8 cellular contexts compared by ENCODE assay signal in the genomic region with DNA sequence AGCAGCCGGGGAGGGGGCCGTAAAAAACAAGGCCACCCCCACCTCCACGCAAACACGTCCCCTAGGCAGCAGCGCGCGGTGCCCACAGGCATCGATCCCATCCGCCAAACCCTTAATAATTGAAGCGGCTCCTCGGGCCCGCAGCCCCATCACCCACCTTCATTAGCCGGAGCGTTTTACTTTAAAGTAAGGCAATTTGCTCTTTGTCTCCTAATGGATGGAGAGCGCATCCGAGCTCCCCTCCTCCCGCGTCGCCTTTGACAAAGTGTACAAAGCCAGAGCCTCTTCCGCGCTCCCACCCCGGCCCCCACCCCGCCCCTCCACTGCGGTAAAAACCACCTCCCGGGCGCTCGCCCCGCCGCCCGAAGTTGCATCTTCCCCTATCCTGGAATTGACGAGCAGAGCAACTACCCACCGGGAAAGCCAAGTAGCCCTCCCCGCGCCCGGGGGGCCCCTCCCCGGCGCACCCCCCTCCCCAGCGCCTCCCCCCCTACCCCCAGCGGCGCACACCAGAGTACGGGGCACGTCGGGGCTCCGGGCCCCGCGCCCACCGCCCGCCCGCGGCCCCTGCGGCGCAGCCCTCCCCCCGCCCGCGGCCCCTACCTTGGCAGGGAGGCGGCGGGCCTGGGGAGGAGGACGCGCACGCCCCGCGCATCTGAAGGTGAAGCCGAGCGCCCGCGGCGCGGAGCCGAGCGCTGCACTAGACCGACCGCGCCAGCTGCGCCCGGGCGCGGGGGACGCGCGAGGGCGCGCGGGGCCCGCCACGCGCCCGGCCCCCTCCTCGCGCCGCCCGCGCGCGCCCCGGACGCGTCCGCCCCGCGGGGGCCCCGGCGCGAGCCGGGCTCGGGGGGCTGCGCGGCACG. TPM values are rescaled to one million over a fixed set of nuclear protein-coding genes. Genes with fewer than 3 reads are reported as not detected.
DNase-seq lines count a peak whose midpoint lies in the region; FAIRE-seq and TF ChIP-seq lines count a peak whose summit lies in the region.

A gene with protein sequence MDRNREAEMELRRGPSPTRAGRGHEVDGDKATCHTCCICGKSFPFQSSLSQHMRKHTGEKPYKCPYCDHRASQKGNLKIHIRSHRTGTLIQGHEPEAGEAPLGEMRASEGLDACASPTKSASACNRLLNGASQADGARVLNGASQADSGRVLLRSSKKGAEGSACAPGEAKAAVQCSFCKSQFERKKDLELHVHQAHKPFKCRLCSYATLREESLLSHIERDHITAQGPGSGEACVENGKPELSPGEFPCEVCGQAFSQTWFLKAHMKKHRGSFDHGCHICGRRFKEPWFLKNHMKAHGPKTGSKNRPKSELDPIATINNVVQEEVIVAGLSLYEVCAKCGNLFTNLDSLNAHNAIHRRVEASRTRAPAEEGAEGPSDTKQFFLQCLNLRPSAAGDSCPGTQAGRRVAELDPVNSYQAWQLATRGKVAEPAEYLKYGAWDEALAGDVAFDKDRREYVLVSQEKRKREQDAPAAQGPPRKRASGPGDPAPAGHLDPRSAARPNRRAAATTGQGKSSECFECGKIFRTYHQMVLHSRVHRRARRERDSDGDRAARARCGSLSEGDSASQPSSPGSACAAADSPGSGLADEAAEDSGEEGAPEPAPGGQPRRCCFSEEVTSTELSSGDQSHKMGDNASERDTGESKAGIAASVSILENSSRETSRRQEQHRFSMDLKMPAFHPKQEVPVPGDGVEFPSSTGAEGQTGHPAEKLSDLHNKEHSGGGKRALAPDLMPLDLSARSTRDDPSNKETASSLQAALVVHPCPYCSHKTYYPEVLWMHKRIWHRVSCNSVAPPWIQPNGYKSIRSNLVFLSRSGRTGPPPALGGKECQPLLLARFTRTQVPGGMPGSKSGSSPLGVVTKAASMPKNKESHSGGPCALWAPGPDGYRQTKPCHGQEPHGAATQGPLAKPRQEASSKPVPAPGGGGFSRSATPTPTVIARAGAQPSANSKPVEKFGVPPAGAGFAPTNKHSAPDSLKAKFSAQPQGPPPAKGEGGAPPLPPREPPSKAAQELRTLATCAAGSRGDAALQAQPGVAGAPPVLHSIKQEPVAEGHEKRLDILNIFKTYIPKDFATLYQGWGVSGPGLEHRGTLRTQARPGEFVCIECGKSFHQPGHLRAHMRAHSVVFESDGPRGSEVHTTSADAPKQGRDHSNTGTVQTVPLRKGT (minus strand): TSS at position 702 of the 863 bp plus-strand sequence. CDS start 52,188 bp downstream, outside the sequence.

- 1% methylated on average over 36 to 108 of the region's 108 CpGs for WGBS in small intestine, 3 donors

- no peaks in the 10 kb centered on the region for H3K36me3 ChIP-seq in breast epithelium
- no peaks in the 10 kb centered on the region for H3K36me3 ChIP-seq in small intestine (ENCODE audit: control insufficient read depth in 2 of 2, insufficient read depth in 2 of 2, low read length in 2 of 2)

- intact Hi-C loops in breast epithelium (cut with DNase I; ENCODE audit: low total_unique reads) = no loop called here

- TF ChIP-seq POLR2A in breast epithelium (IDR thresholded peaks at IDR 0.05) = no peak

- no peaks in the 10 kb centered on the region for H3K9me3 ChIP-seq in breast epithelium
- H3K9me3 ChIP-seq in small intestine (ENCODE audit: control insufficient read depth, low read depth) = no peaks in the 10 kb centered on the region

- TF ChIP-seq CTCF in AG10803 (conservative IDR thresholded peaks at IDR 0.05; ENCODE audit: low read length) (no peak), GM20000 (IDR thresholded peaks at IDR 0.05; ENCODE audit: extremely low read depth, missing control alignments) (no peak), breast epithelium (IDR thresholded peaks at IDR 0.05) (no peak)

- H3K27ac ChIP-seq in breast epithelium (peak within 1 kb of the TSS; percentile 93 to 94), small intestine (ENCODE audit: low read depth in 1 of 2, low read length in 1 of 2) (peak within 1 kb of the TSS in 1 of 2 donors; percentile 90)

- H3K4me1 ChIP-seq in breast epithelium (no peaks in the 10 kb centered on the region), small intestine (ENCODE audit: control insufficient read depth in 2 of 2, insufficient read depth in 1 of 2, low read depth in 1 of 2, low read length in 1 of 2) (peaks cover 0 to 2% of the 10 kb centered on the region in 2 donors)

- peak within 1 kb of the TSS; percentile 86 for H3K4me3 ChIP-seq in AG10803 (ENCODE audit: low read length)
- peak within 1 kb of the TSS; percentile 72 to 99 (median 78) for H3K4me3 ChIP-seq in breast epithelium
- peak within 1 kb of the TSS; percentile 69 to 71 for H3K4me3 ChIP-seq in small intestine (ENCODE audit: low read depth in 1 of 2, low read length in 2 of 2)

- H3K27me3 ChIP-seq in breast epithelium = no peaks in the 10 kb centered on the region
- no peaks in the 10 kb centered on the region for H3K27me3 ChIP-seq in small intestine (ENCODE audit: control insufficient read depth in 2 of 2, insufficient read depth in 2 of 2, low read length in 2 of 2)

- FAIRE-seq in small intestine (lab: Jason Lieb, UNC) = no peak

- DNase-seq in AG10803 (ENCODE audit: low read depth) (peak; percentile 26), GM20000 (ENCODE audit: low spot score) (peak; percentile 66), NCI-H69 (lab: John Stamatoyannopoulos, UW) (peak; percentile 90), breast epithelium (ENCODE audit: low spot score in 2 of 2) (no peak), iris pigment epithelial cell (ENCODE audit: low read depth) (peak; percentile 52), small intestine (peak; percentile 39), DMS114 treated with DMSO at 0.1 percent for 48 hours (lab: John Stamatoyannopoulos, UW; ENCODE audit: unreplicated experiment) (no peak), medulla oblongata (ENCODE audit: extremely low spot score) (no peak)

RNA-seq across cellular contexts. Expression of the gene that starts here (rescaled TPM):
- 10 to 100 TPM; 12.0 to 33.4 (median 24.0) TPM for total RNA-seq in breast epithelium
- 1 to 10 TPM; 4.6 to 6.9 (median 6.1) TPM for polyA plus RNA-seq in small intestine

Comparison
In these comparisons a context has a peak if more than half of its experiments do, and no peak if none do; other contexts are left out.
1. DNase-seq: peak in AG10803 (single experiment), GM20000 (single experiment), NCI-H69 (single experiment), iris pigment epithelial cell (single experiment) and small intestine (single experiment); none in breast epithelium (0 of 2), DMS114 treated with DMSO at 0.1 percent for 48 hours (single experiment) and medulla oblongata (single experiment).
2. Peak in every context shown above with its lines, with median percentiles within 50 percentile points of each other: H3K4me3 ChIP-seq.